ENCODE assay signal across 20 cellular contexts in genomic region chr3:182115328-182116045, GRCh38.
"Had no signal": no experiment of that assay in that cellular context is flagged by ENCODE, and none has a peak within 500 bp of the region (broad histone marks: within the 10 kb centered on the region; RNA-seq: fewer than 3 reads in every experiment).

No MANE protein-coding gene starts in this region.

- H3K9me3 Mint-ChIP-seq: activated CD4-positive, alpha-beta memory T cell treated with anti-CD3 and anti-CD28 coated beads for 36 hours; mesothelial cell of epicardium had no signal

- H3K4me3 Mint-ChIP-seq: activated CD4-positive, alpha-beta memory T cell treated with anti-CD3 and anti-CD28 coated beads for 36 hours; activated naive CD8-positive, alpha-beta T cell treated with anti-CD3 and anti-CD28 coated beads, Interleukin-2, amount 50 U/mL, for 24 hours; immature natural killer cell; mesothelial cell of epicardium; natural killer cell; stimulated activated naive CD8-positive, alpha-beta T cell treated with anti-CD3 and anti-CD28 coated beads, Interleukin-15, Interleukin-2, amounts not matched to agents 100 ng/mL and 50 ng/mL, for 24 hours had no signal

- DNase-seq: activated CD4-positive, alpha-beta memory T cell treated with anti-CD3 and anti-CD28 coated beads for 36 hours; activated CD4-positive, alpha-beta T cell treated with anti-CD3 and anti-CD28 coated beads for 48 hours; activated gamma-delta T cell; activated naive CD4-positive, alpha-beta T cell treated with anti-CD3 and anti-CD28 coated beads, Interleukin-2, amount 50 U/mL, for 16 hours; activated naive CD8-positive, alpha-beta T cell treated with anti-CD3 and anti-CD28 coated beads, Interleukin-2, amount 50 U/mL, for 24 hours; cerebellar nuclear complex; glutamatergic neuron; immature natural killer cell; natural killer cell; ovary; psoas muscle; stimulated activated CD4-positive, alpha-beta T cell treated with anti-CD3 and anti-CD28 coated beads, Interleukin-4, amount 100 ng/mL, for 24 hours; substantia nigra; tibial artery had no signal

- H3K4me1 Mint-ChIP-seq: activated naive CD8-positive, alpha-beta T cell treated with anti-CD3 and anti-CD28 coated beads, Interleukin-2, amount 50 U/mL, for 24 hours; immature natural killer cell; mesothelial cell of epicardium; natural killer cell had no signal

- ATAC-seq: activated naive CD8-positive, alpha-beta T cell treated with anti-CD3 and anti-CD28 coated beads, Interleukin-2, amount 50 U/mL, for 24 hours; left lobe of liver; natural killer cell; psoas muscle had no signal

- H3K27me3 Mint-ChIP-seq: activated CD4-positive, alpha-beta memory T cell treated with anti-CD3 and anti-CD28 coated beads for 36 hours; activated naive CD8-positive, alpha-beta T cell treated with anti-CD3 and anti-CD28 coated beads, Interleukin-2, amount 50 U/mL, for 24 hours; stimulated activated naive CD8-positive, alpha-beta T cell treated with anti-CD3 and anti-CD28 coated beads, Interleukin-15, Interleukin-2, amounts not matched to agents 100 ng/mL and 50 ng/mL, for 24 hours had no signal

- H3K36me3 Mint-ChIP-seq: activated CD4-positive, alpha-beta memory T cell treated with anti-CD3 and anti-CD28 coated beads for 36 hours; immature natural killer cell; mesothelial cell of epicardium; natural killer cell had no signal

- H3K4me3 ChIP-seq: hepatocyte, lung, ovary, psoas muscle, right atrium auricular region, tibial artery had no signal

- H3K27ac Mint-ChIP-seq: activated CD4-positive, alpha-beta memory T cell treated with anti-CD3 and anti-CD28 coated beads for 36 hours; activated naive CD8-positive, alpha-beta T cell treated with anti-CD3 and anti-CD28 coated beads, Interleukin-2, amount 50 U/mL, for 24 hours; immature natural killer cell; mesothelial cell of epicardium; natural killer cell; stimulated activated naive CD8-positive, alpha-beta T cell treated with anti-CD3 and anti-CD28 coated beads, Interleukin-15, Interleukin-2, amounts not matched to agents 100 ng/mL and 50 ng/mL, for 24 hours had no signal
